1 cellular context compared by ENCODE assay signal in genomic region chr22:37020192-37020479, GRCh38.
TF ChIP-seq lines count a peak whose summit lies in the region.

No MANE protein-coding gene starts in this region.

TF ChIP-seq in K562, 482 proteins besides CTCF, POLR2A, EP300 and RAD21 (continued from another document):
- TF ChIP-seq ZNF609 (CRISPR knock-in tag; IDR thresholded peaks at IDR 0.05; ENCODE audit: borderline replicate concordance) = no peak
- peak; percentile 33; the same call in 1 of the 2 replicates for TF ChIP-seq MXI1 (IDR thresholded peaks at IDR 0.05; ENCODE audit: low read depth, low read length)
- no peak for TF ChIP-seq BRD9 (IDR thresholded peaks at IDR 0.05; ENCODE audit: low read depth, partially characterized antibody)
- TF ChIP-seq ZFX (CRISPR knock-in tag; IDR thresholded peaks at IDR 0.05) = peak; percentile 55
- TF ChIP-seq SMARCC2 (IDR thresholded peaks at IDR 0.05; ENCODE audit: low read depth) = no peak
- TF ChIP-seq PHB2 (IDR thresholded peaks at IDR 0.05; ENCODE audit: low read depth) = no peak
- TF ChIP-seq ZNF830 (CRISPR knock-in tag; IDR thresholded peaks at IDR 0.05) = no peak
- no peak for TF ChIP-seq CHAMP1 (IDR thresholded peaks at IDR 0.05)
- TF ChIP-seq YBX1 (IDR thresholded peaks at IDR 0.05) = no peak
- TF ChIP-seq BCOR (IDR thresholded peaks at IDR 0.05) = no peak
- TF ChIP-seq RBFOX2 (IDR thresholded peaks at IDR 0.05; ENCODE audit: low read depth, low read length) = no peak
- TF ChIP-seq ZNF764 (CRISPR knock-in tag; IDR thresholded peaks at IDR 0.05; ENCODE audit: low read depth) = no peak
- TF ChIP-seq ZNF280B (CRISPR knock-in tag; IDR thresholded peaks at IDR 0.05) = no peak
- no peak for TF ChIP-seq WHSC1 (IDR thresholded peaks at IDR 0.05; ENCODE audit: low read length)
- TF ChIP-seq NCOA2 (IDR thresholded peaks at IDR 0.05; ENCODE audit: partially characterized antibody in 2 of 2) = no peak
- TF ChIP-seq SETDB1 (IDR thresholded peaks at IDR 0.05; ENCODE audit: low read length) = no peak
- no peak for TF ChIP-seq DNMT1 (IDR thresholded peaks at IDR 0.05)
- TF ChIP-seq, protein P1, sequence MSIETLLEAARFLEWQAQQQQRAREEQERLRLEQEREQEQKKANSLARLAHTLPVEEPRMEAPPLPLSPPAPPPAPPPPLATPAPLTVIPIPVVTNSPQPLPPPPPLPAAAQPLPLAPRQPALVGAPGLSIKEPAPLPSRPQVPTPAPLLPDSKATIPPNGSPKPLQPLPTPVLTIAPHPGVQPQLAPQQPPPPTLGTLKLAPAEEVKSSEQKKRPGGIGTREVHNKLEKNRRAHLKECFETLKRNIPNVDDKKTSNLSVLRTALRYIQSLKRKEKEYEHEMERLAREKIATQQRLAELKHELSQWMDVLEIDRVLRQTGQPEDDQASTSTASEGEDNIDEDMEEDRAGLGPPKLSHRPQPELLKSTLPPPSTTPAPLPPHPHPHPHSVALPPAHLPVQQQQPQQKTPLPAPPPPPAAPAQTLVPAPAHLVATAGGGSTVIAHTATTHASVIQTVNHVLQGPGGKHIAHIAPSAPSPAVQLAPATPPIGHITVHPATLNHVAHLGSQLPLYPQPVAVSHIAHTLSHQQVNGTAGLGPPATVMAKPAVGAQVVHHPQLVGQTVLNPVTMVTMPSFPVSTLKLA (conservative IDR thresholded peaks at IDR 0.05) = peak; percentile 82 to 88
- no peak for TF ChIP-seq ASH1L (IDR thresholded peaks at IDR 0.05; ENCODE audit: borderline replicate concordance, low read depth, partially characterized antibody)
- TF ChIP-seq FOXK2 (conservative IDR thresholded peaks at IDR 0.05 in 1 of 2, IDR thresholded peaks at IDR 0.05 in 1 of 2; ENCODE audit: low read depth in 2 of 2) = 0 out of 4 replicates have a peak, but pooled peaks of 1 of the 2 experiments have one; percentile 40
- TF ChIP-seq, protein P2, sequence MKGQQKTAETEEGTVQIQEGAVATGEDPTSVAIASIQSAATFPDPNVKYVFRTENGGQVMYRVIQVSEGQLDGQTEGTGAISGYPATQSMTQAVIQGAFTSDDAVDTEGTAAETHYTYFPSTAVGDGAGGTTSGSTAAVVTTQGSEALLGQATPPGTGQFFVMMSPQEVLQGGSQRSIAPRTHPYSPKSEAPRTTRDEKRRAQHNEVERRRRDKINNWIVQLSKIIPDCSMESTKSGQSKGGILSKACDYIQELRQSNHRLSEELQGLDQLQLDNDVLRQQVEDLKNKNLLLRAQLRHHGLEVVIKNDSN (CRISPR knock-in tag; IDR thresholded peaks at IDR 0.05) = peak; percentile 52; the same call in 1 of the 2 replicates
- no peak for TF ChIP-seq SRSF9 (IDR thresholded peaks at IDR 0.05; ENCODE audit: borderline replicate concordance, low read depth, low read length)
- no peak for TF ChIP-seq U2AF2 (optimal IDR thresholded peaks at IDR 0.05; ENCODE audit: low read depth, low read length)
- no peak for TF ChIP-seq NR0B1 (IDR thresholded peaks at IDR 0.05; ENCODE audit: partially characterized antibody)
- no peak for TF ChIP-seq MCM5 (IDR thresholded peaks at IDR 0.05; ENCODE audit: low read depth)
- TF ChIP-seq, protein P3, sequence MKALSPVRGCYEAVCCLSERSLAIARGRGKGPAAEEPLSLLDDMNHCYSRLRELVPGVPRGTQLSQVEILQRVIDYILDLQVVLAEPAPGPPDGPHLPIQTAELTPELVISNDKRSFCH (CRISPR knock-in tag; IDR thresholded peaks at IDR 0.05) = no peak
- TF ChIP-seq, protein P3 (tag; IDR thresholded peaks at IDR 0.05) = no peak
- no peak for TF ChIP-seq ZNF324 (CRISPR knock-in tag; IDR thresholded peaks at IDR 0.05)
- 0 out of 2 replicates have a peak, but pooled peaks have one; percentile 31 for TF ChIP-seq EP400 (IDR thresholded peaks at IDR 0.05)
- TF ChIP-seq, protein P4, sequence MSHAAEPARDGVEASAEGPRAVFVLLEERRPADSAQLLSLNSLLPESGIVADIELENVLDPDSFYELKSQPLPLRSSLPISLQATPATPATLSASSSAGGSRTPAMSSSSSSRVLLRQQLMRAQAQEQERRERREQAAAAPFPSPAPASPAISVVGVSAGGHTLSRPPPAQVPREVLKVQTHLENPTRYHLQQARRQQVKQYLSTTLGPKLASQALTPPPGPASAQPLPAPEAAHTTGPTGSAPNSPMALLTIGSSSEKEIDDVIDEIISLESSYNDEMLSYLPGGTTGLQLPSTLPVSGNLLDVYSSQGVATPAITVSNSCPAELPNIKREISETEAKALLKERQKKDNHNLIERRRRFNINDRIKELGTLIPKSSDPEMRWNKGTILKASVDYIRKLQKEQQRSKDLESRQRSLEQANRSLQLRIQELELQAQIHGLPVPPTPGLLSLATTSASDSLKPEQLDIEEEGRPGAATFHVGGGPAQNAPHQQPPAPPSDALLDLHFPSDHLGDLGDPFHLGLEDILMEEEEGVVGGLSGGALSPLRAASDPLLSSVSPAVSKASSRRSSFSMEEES (CRISPR knock-in tag; IDR thresholded peaks at IDR 0.05) = no peak
- TF ChIP-seq ZNF449 (CRISPR knock-in tag; IDR thresholded peaks at IDR 0.05) = no peak
- no peak for TF ChIP-seq CSDE1 (IDR thresholded peaks at IDR 0.05)
- TF ChIP-seq ZNF212 (CRISPR knock-in tag; IDR thresholded peaks at IDR 0.05) = no peak
- no peak for TF ChIP-seq PRMT5 (CRISPR knock-in tag; IDR thresholded peaks at IDR 0.05)
- no peak for TF ChIP-seq DACH1 (IDR thresholded peaks at IDR 0.05; ENCODE audit: partially characterized antibody)
- no peak for TF ChIP-seq ATF1 (CRISPR knock-in tag; IDR thresholded peaks at IDR 0.05)
- TF ChIP-seq ATF1 (tag; IDR thresholded peaks at IDR 0.05) = no peak
- TF ChIP-seq NCOA1 (IDR thresholded peaks at IDR 0.05; ENCODE audit: low read depth) = no peak
- peak in 1 of 2 experiments; percentile 47 for TF ChIP-seq E2F6 (IDR thresholded peaks at IDR 0.05; ENCODE audit: borderline replicate concordance in 1 of 2, extremely low read depth in 1 of 2, insufficient read depth in 1 of 2, insufficient read length in 1 of 2, low read depth in 1 of 2, low read length in 1 of 2, poor library complexity in 1 of 2, severe bottlenecking in 1 of 2)
- TF ChIP-seq PML (IDR thresholded peaks at IDR 0.05; ENCODE audit: low read length) = no peak
- peak; percentile 32; the same call in 1 of the 2 replicates for TF ChIP-seq USF2 (CRISPR knock-in tag; IDR thresholded peaks at IDR 0.05)
- no peak for TF ChIP-seq FOSL1 (tag; conservative IDR thresholded peaks at IDR 0.05)
- no peak for TF ChIP-seq KLF1 (tag; IDR thresholded peaks at IDR 0.05)
- TF ChIP-seq ETV5 (CRISPR knock-in tag; IDR thresholded peaks at IDR 0.05; ENCODE audit: low read depth) = no peak
